In the genomic region with DNA sequence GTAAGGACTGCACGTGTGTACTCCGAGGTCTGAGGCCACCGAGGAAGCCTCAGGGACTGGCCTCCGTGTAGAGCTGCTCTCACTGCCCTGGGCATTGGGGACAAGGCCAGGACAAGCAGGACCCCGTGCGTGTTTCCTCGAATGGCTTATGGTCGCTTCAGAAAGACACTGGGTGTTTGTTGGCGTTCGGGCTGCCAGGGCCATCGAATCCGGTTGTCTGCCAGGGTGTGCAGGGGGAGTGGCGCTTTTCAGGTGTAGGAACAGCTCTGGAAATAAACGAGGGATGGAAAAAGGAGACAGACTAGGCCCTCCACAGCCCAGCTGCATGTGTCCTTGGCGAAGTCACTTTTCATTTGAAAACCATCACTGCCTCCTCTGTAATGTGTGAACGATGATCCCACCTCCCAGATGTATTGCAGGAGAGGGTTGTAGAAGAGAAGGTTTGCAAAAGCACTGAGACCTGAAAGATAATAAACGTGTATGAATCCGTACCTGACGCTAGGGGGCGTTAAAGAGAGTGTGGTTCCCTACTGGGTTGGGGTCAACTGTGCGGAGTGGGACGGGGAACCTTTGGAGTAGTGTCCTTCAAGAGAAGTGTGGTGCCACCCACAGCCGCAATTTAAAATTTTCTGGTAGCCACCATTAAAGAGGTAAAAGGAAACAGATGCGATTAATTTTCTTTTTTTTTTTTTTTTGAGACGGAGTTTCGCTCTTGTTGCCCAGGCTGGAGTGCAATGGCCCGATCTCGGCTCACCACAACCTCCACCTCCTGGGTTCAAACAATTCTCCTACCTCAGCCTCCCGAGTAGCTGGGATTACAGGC, we compare ENCODE assay signal across 8 cellular contexts. TPM values are rescaled to one million over a fixed set of nuclear protein-coding genes. Genes with fewer than 3 reads are reported as not detected.
DNase-seq lines count a peak whose midpoint lies in the region; ATAC-seq and TF ChIP-seq lines count a peak whose summit lies in the region.

No MANE protein-coding gene starts in this region.

- DNase-seq in AG04449 (ENCODE audit: low read depth, low spot score) (no peak), PC-9 (no peak), astrocyte of the spinal cord (ENCODE audit: low read depth, low spot score) (no peak), mesothelial cell of epicardium (ENCODE audit: low spot score in 2 of 2, unreplicated experiment in 2 of 2) (no peak), NCI-H1417 treated with DMSO at 0.1 percent for 48 hours (lab: John Stamatoyannopoulos, UW) (no peak)

- no peaks in the 10 kb centered on the region for H3K27me3 ChIP-seq in PC-9 (ENCODE audit: insufficient read depth, low read depth)

- peak overlapping the region; percentile 4 for H3K27ac Mint-ChIP-seq in mesothelial cell of epicardium

- H2AFZ ChIP-seq in PC-9 = no peak overlapping the region

- H3K4me1 ChIP-seq in PC-9 (replicated peaks; ENCODE audit: insufficient read depth) = peaks cover 1% of the 10 kb centered on the region

- H3K4me1 Mint-ChIP-seq in mesothelial cell of epicardium = peaks cover 23% of the 10 kb centered on the region

- H3F3A ChIP-seq in PC-9 (ENCODE audit: insufficient read depth, low read depth) = peaks cover 29% of the 10 kb centered on the region

- no peaks in the 10 kb centered on the region for H3K36me3 ChIP-seq in PC-9 (ENCODE audit: low read depth)

- H4K20me1 ChIP-seq in PC-9 (ENCODE audit: insufficient read depth) = no peaks in the 10 kb centered on the region

- no peak overlapping the region for H3K27ac ChIP-seq in PC-9

- CTCF ChIA-PET in AG04449 (lab: Yijun Ruan, JAX) = interaction anchor here (1.0 to 5.1 kb wide), 13 partner anchors 8 to 68 kb away, joined by 3 to 31 read pairs (median 7); partner anchors contain the start of genes ZNF205 and ZNF213
- CTCF ChIA-PET in PC-9 (lab: Charles Lee) = interaction anchor here (0.7 kb wide), 1 partner anchor 825 kb away, joined by 3 read pairs; no protein-coding TSS in a partner anchor

- H3K9me3 ChIP-seq in PC-9 (ENCODE audit: insufficient read depth, low read depth) = no peaks in the 10 kb centered on the region

- TSS peak; percentile 95 for BruUV-seq in PC-9 (replicated peaks; lab: Mats Ljungman, UMichigan)

- ATAC-seq in GM19035 (IDR thresholded peaks at IDR 0.05; ENCODE audit: unreplicated experiment) (no peak), HG03095 (IDR thresholded peaks at IDR 0.05; ENCODE audit: unreplicated experiment) (no peak)

- no peak overlapping the region; the same call in 1 of the 2 replicates for H3K4me2 ChIP-seq in PC-9

- H3K4me3 ChIP-seq in AG04449 (ENCODE audit: low read depth, low read length) = no peak overlapping the region
- no peak overlapping the region for H3K4me3 ChIP-seq in PC-9
- H3K4me3 ChIP-seq in astrocyte of the spinal cord (ENCODE audit: low read depth, low read length) = no peak overlapping the region

- TF ChIP-seq CTCF in AG04449 (IDR thresholded peaks at IDR 0.05; ENCODE audit: insufficient read depth, low read length, missing control alignments) (peak; percentile 43), GM12874 (IDR thresholded peaks at IDR 0.05; ENCODE audit: insufficient read depth, low read depth, low read length) (peak; percentile 76), PC-9 (conservative IDR thresholded peaks at IDR 0.05) (peak; percentile 81), astrocyte of the spinal cord (IDR thresholded peaks at IDR 0.05; ENCODE audit: low read depth, low read length) (peak; percentile 51), mesothelial cell of epicardium (IDR thresholded peaks at IDR 0.05; ENCODE audit: unreplicated experiment) (peak; percentile 56)

- no peaks in the 10 kb centered on the region for H3K9me2 ChIP-seq in PC-9 (ENCODE audit: insufficient read depth)

- peaks cover 29% of the 10 kb centered on the region for H3K27me3 Mint-ChIP-seq in mesothelial cell of epicardium (ENCODE audit: low read depth)

- H3K9me3 Mint-ChIP-seq in mesothelial cell of epicardium = no peaks in the 10 kb centered on the region

- POLR2A ChIA-PET in AG04449 (lab: Yijun Ruan, JAX) = no interaction called here
- POLR2A ChIA-PET in PC-9 (lab: Charles Lee; ENCODE audit: unreplicated experiment) = no interaction called here

- no peaks in the 10 kb centered on the region for H3K36me3 Mint-ChIP-seq in mesothelial cell of epicardium

- no peaks in the 10 kb centered on the region for H3K79me2 ChIP-seq in PC-9 (ENCODE audit: low read depth)

- H3K4me3 Mint-ChIP-seq in mesothelial cell of epicardium = peak overlapping the region; percentile 8

- in situ Hi-C loops in astrocyte of the spinal cord (cut with HindIII; ENCODE audit: low sequenced_read_pairs) = no loop called here

- intact Hi-C loops in PC-9 (cut with micrococcal nuclease; ENCODE audit: unreplicated experiment) = no loop called here

RNA-seq across cellular contexts. Expression of gene ZSCAN10, which starts 2.1 kb away (rescaled TPM):
- 0.23 TPM in 1 of 2 replicates, not detected in the other for total RNA-seq in PC-9 (2021)
- 0.09 to 0.42 TPM in 2 of 3 replicates, not detected in the other for total RNA-seq in mesothelial cell of epicardium

RNA-seq across cellular contexts. Expression of gene ZNF205, which starts 11.2 kb away (rescaled TPM):
- 17.4 and 18.0 TPM in 2 replicates for total RNA-seq in PC-9 (2021)
- total RNA-seq in mesothelial cell of epicardium = 15.4 to 16.7 TPM (median 16.0 TPM) in 3 replicates

RNA-seq across cellular contexts. Expression of gene ZNF213, which starts 33.6 kb away (rescaled TPM):
- total RNA-seq in PC-9 (2021) (15.9 and 17.7 TPM in 2 replicates), mesothelial cell of epicardium (12.2 to 13.4 TPM (median 12.7 TPM) in 3 replicates)

RNA-seq across cellular contexts. Expression of gene IL32, which starts 35.8 kb away (rescaled TPM):
- total RNA-seq in PC-9 (2021) (1.5 and 2.2 TPM in 2 replicates), mesothelial cell of epicardium (4.9 to 6.0 TPM (median 5.5 TPM) in 3 replicates)

RNA-seq across cellular contexts. Expression of gene MMP25, which starts 54.9 kb away (rescaled TPM):
- total RNA-seq in PC-9 (2021) (0.28 and 0.83 TPM in 2 replicates), mesothelial cell of epicardium (0.09 to 0.16 TPM (median 0.11 TPM) in 3 replicates)
